In genomic region chr11:68872216-68873003, GRCh38 we compare ENCODE assay signal across 21 cellular contexts. TPM values are rescaled to one million over a fixed set of nuclear protein-coding genes. Genes with fewer than 3 reads are reported as not detected.
A peak's percentile ranks its signal among the peaks of the same experiment; 100 is the strongest.
DNase-seq lines count a peak whose midpoint lies in the region; ATAC-seq and TF ChIP-seq lines count a peak whose summit lies in the region.
"Had no signal": no experiment of that assay in that cellular context is flagged by ENCODE, and none has a peak within 500 bp of the region (broad histone marks: within the 10 kb centered on the region; RNA-seq: fewer than 3 reads in every experiment).

No MANE protein-coding gene starts in this region.

- H2AFZ ChIP-seq in GM23248 (no peak overlapping the region), mesenchymal stem cell (ENCODE audit: low read depth, low read length) (no peak overlapping the region)
- H2AFZ ChIP-seq: PC-9 had no signal

- H3K36me3 ChIP-seq in A673 (ENCODE audit: insufficient read depth, low read length, poor library complexity, severe bottlenecking) (no peaks in the 10 kb centered on the region), GM23248 (ENCODE audit: low read depth) (no peaks in the 10 kb centered on the region), mesenchymal stem cell (ENCODE audit: control insufficient read depth in 1 of 2, insufficient read depth in 2 of 2, low read depth in 1 of 2, low read length in 2 of 2) (no peaks in the 10 kb centered on the region)
- H3K36me3 ChIP-seq: SJSA1 had no signal

- H3K9me3 ChIP-seq in A673 (ENCODE audit: low read depth, low read length, poor library complexity, severe bottlenecking) = no peaks in the 10 kb centered on the region
- no peaks in the 10 kb centered on the region for H3K9me3 ChIP-seq in GM23248 (ENCODE audit: low read depth)
- H3K9me3 ChIP-seq in mesenchymal stem cell (ENCODE audit: control insufficient read depth, low read length) = no peaks in the 10 kb centered on the region
- H3K9me3 ChIP-seq: Caco-2, SJSA1, testis had no signal

- no peak overlapping the region for H3K4me3 Mint-ChIP-seq in activated T-cell treated with anti-CD3 and anti-CD28 coated beads, Interleukin-2, amount 50 U/mL, for 4 hours
- H3K4me3 Mint-ChIP-seq: activated CD4-positive, alpha-beta memory T cell treated with anti-CD3 and anti-CD28 coated beads for 36 hours; activated naive CD4-positive, alpha-beta T cell treated with anti-CD3 and anti-CD28 coated beads for 36 hours; T-helper 17 cell had no signal

- no peak overlapping the region for H3K23ac ChIP-seq in mesenchymal stem cell (ENCODE audit: low read length in 2 of 2)

- H3K4me1 ChIP-seq in A673 (ENCODE audit: insufficient read depth, low read length, poor library complexity, severe bottlenecking) (peaks cover 3% of the 10 kb centered on the region), GM23248 (ENCODE audit: insufficient read depth) (no peaks in the 10 kb centered on the region), mesenchymal stem cell (ENCODE audit: control insufficient read depth, insufficient read depth, low read depth, low read length) (no peaks in the 10 kb centered on the region)
- H3K4me1 ChIP-seq: Caco-2 had no signal

- H3K4me3 ChIP-seq in A673 (ENCODE audit: low read depth, low read length, poor library complexity, severe bottlenecking) (no peak overlapping the region), GM23248 (no peak overlapping the region), cardiac fibroblast (replicated peaks in 1 of 2; ENCODE audit: low read depth in 2 of 2, low read length in 2 of 2) (no peak overlapping the region), mesenchymal stem cell (ENCODE audit: insufficient read depth in 1 of 2, low read depth in 1 of 2, low read length in 2 of 2) (no peak overlapping the region)
- H3K4me3 ChIP-seq: dorsolateral prefrontal cortex, PC-9, SJSA1, testis had no signal

- no peaks in the 10 kb centered on the region for H3K9me2 ChIP-seq in GM23248 (ENCODE audit: insufficient read depth)

- 80 to 82% methylated on average over 12 of the region's 12 CpGs for WGBS in GM23248 (ENCODE audit: low coverage in 1 of 2, low lambda C conversion rate in 2 of 2, missing lambda C conversion rate in 2 of 2), 2 experiments
- 76% methylated on average over 12 of the region's 12 CpGs for WGBS in mesenchymal stem cell

- no peaks in the 10 kb centered on the region for H3K79me2 ChIP-seq in GM23248 (ENCODE audit: insufficient read depth)

- H3K9ac ChIP-seq in GM23248 (no peak overlapping the region), mesenchymal stem cell (ENCODE audit: low read length) (no peak overlapping the region)

- no peaks in the 10 kb centered on the region for H4K20me1 ChIP-seq in GM23248 (ENCODE audit: insufficient read depth)

- no peak overlapping the region for H3K27ac ChIP-seq in A673 (ENCODE audit: low read depth, low read length, poor library complexity, severe bottlenecking)
- no peak overlapping the region for H3K27ac ChIP-seq in GM23248
- H3K27ac ChIP-seq in mesenchymal stem cell (ENCODE audit: low read length, poor library complexity, severe bottlenecking) = no peak overlapping the region
- H3K27ac ChIP-seq: dorsolateral prefrontal cortex, PC-9, SJSA1, testis had no signal

- H2AK5ac ChIP-seq in mesenchymal stem cell (ENCODE audit: low read length, severe bottlenecking) = no peak overlapping the region

- no peaks in the 10 kb centered on the region for H3K9me3 Mint-ChIP-seq in activated T-cell treated with anti-CD3 and anti-CD28 coated beads, Interleukin-2, amount 50 U/mL, for 4 hours
- H3K9me3 Mint-ChIP-seq: activated CD4-positive, alpha-beta memory T cell treated with anti-CD3 and anti-CD28 coated beads for 36 hours; activated naive CD4-positive, alpha-beta T cell treated with anti-CD3 and anti-CD28 coated beads for 36 hours had no signal

- no peak overlapping the region for H4K91ac ChIP-seq in mesenchymal stem cell (ENCODE audit: low read length)

- no peak overlapping the region for H2BK120ac ChIP-seq in mesenchymal stem cell (ENCODE audit: low read depth, low read length)

- no peak overlapping the region for H2BK5ac ChIP-seq in mesenchymal stem cell (ENCODE audit: low read depth, low read length, poor library complexity, severe bottlenecking)

- POLR2A ChIA-PET in A673 (lab: Charles Lee; ENCODE audit: low non-redundant PET) = interaction anchor here (0.6 kb wide), 1 partner anchor 306 kb away, joined by 3 read pairs; no protein-coding TSS in a partner anchor

- DNase-seq in A673 (ENCODE audit: low spot score) (peak; percentile 27), GM23248 (peak; percentile 40), cardiac fibroblast (ENCODE audit: low read depth in 2 of 2) (peak; percentile 18 to 71), mesenchymal stem cell (peak; percentile 70), Kasumi-1 (lab: John Stamatoyannopoulos, UW) (no peak), omental fat pad (ENCODE audit: low spot score) (no peak)
- no peak for DNase-seq in activated T-cell treated with anti-CD3 and anti-CD28 coated beads, Interleukin-2, amount 50 U/mL, for 4 hours
- DNase-seq: activated CD4-positive, alpha-beta memory T cell treated with anti-CD3 and anti-CD28 coated beads for 36 hours; activated naive CD4-positive, alpha-beta T cell treated with anti-CD3 and anti-CD28 coated beads for 36 hours; activated T-cell treated with anti-CD3 and anti-CD28 coated beads, Interleukin-2, amount 50 U/mL, for 1 hour; Caco-2; dorsolateral prefrontal cortex; Karpas-422; NCI-H2171; NCI-H774; T-helper 17 cell; testis had no signal

- TF ChIP-seq CTCF in A673 (conservative IDR thresholded peaks at IDR 0.05; ENCODE audit: low read depth, low read length) = no peak
- TF ChIP-seq CTCF in cardiac fibroblast (IDR thresholded peaks at IDR 0.05; ENCODE audit: low read depth, low read length) = no peak
- no peak for TF ChIP-seq CTCF in omental fat pad (IDR thresholded peaks at IDR 0.05)

- peak overlapping the region in 1 of 2 experiments; percentile 38 for H3K18ac ChIP-seq in mesenchymal stem cell (ENCODE audit: low read depth in 1 of 2, low read length in 2 of 2)

- H3K79me1 ChIP-seq in mesenchymal stem cell (replicated peaks; ENCODE audit: low read length, poor library complexity, severe bottlenecking) = no peaks in the 10 kb centered on the region

- H3K27me3 ChIP-seq in A673 (replicated peaks; ENCODE audit: insufficient read depth, low read depth, low read length, poor library complexity) (no peaks in the 10 kb centered on the region), GM23248 (replicated peaks; ENCODE audit: insufficient read depth) (no peaks in the 10 kb centered on the region), mesenchymal stem cell (ENCODE audit: control insufficient read depth in 1 of 2, insufficient read depth in 1 of 2, low read length in 2 of 2) (peaks cover 16 to 43% of the 10 kb centered on the region in 2 experiments)
- H3K27me3 ChIP-seq: dorsolateral prefrontal cortex, SJSA1, testis had no signal

- in situ Hi-C loops in GM23248 (cut with MboI) = no loop called here

- H3K36me3 Mint-ChIP-seq in activated T-cell treated with anti-CD3 and anti-CD28 coated beads, Interleukin-2, amount 50 U/mL, for 4 hours (ENCODE audit: insufficient read depth) = peaks cover 5% of the 10 kb centered on the region
- H3K36me3 Mint-ChIP-seq: activated CD4-positive, alpha-beta memory T cell treated with anti-CD3 and anti-CD28 coated beads for 36 hours had no signal

- H4K8ac ChIP-seq in mesenchymal stem cell (ENCODE audit: low read length) = no peak overlapping the region

- no peak overlapping the region for H3K4me2 ChIP-seq in GM23248 (ENCODE audit: unreplicated experiment)
- no peak overlapping the region for H3K4me2 ChIP-seq in mesenchymal stem cell (ENCODE audit: low read length, poor library complexity, severe bottlenecking)
- H3K4me2 ChIP-seq: PC-9 had no signal

- no peak overlapping the region for H2BK15ac ChIP-seq in mesenchymal stem cell (ENCODE audit: low read depth, poor library complexity, severe bottlenecking)

- H2BK12ac ChIP-seq in mesenchymal stem cell (ENCODE audit: low read length in 2 of 2) = no peak overlapping the region

- peaks cover 10% of the 10 kb centered on the region for H3K4me1 Mint-ChIP-seq in activated T-cell treated with anti-CD3 and anti-CD28 coated beads, Interleukin-2, amount 50 U/mL, for 4 hours (ENCODE audit: low read depth)

- peaks cover 24% of the 10 kb centered on the region for H3K27me3 Mint-ChIP-seq in activated T-cell treated with anti-CD3 and anti-CD28 coated beads, Interleukin-2, amount 50 U/mL, for 4 hours (ENCODE audit: low read depth)

- no TSS peak for BruUV-seq in A673 (replicated peaks; lab: Mats Ljungman, UMichigan)

- no peak for ATAC-seq in omental fat pad (ENCODE audit: low FRiP score)
- ATAC-seq in GM21381 (IDR thresholded peaks at IDR 0.05; ENCODE audit: unreplicated experiment) = no peak
- no peak for ATAC-seq in activated T-cell treated with anti-CD3 and anti-CD28 coated beads, Interleukin-2, amount 50 U/mL, for 4 hours
- ATAC-seq: left lobe of liver, T-helper 17 cell had no signal

- no peaks in the 10 kb centered on the region for H3F3A ChIP-seq in GM23248 (ENCODE audit: insufficient read depth)

- CTCF ChIA-PET in A673 (lab: Charles Lee) = no interaction called here

- no peak overlapping the region for H3K4ac ChIP-seq in mesenchymal stem cell (ENCODE audit: low read depth in 1 of 2, low read length in 2 of 2)

- intact Hi-C loops in A673 (cut with micrococcal nuclease; ENCODE audit: unreplicated experiment) = no loop called here

- no peak overlapping the region for H3K14ac ChIP-seq in mesenchymal stem cell (ENCODE audit: low read length in 2 of 2)

RNA-seq across cellular contexts. Expression of gene CPT1A, which starts 30.7 kb away (rescaled TPM):
- 15.5 TPM in 2 replicates for total RNA-seq in A673 (2021)
- total RNA-seq in GM23248 (2014; rRNA removed; shearing (Covaris generic)) = 20.1 and 23.6 TPM in 2 replicates
- 9.5 and 9.6 TPM in 2 replicates for polyA plus RNA-seq in GM23248 (2016; fragmentation: Nextera tagmentation; extraction: Ambion mirVana)
- polyA plus RNA-seq in mesenchymal stem cell (2013, experiment 1 of 2) = 28.4 TPM
- 27.0 TPM for polyA plus RNA-seq in mesenchymal stem cell (2013, experiment 2 of 2)
- 10 to 100 TPM; 36.1 to 54.9 (median 48.2) TPM for total RNA-seq in omental fat pad
- total RNA-seq in activated T-cell treated with anti-CD3 and anti-CD28 coated beads, Interleukin-2, amount 50 U/mL, for 4 hours = 10 to 100 TPM; 12.3 to 15.8 (median 14.2) TPM

RNA-seq across cellular contexts. Expression of gene MRPL21, which starts 31.2 kb away (rescaled TPM):
- total RNA-seq in A673 (2021) = 126 and 138 TPM in 2 replicates
- total RNA-seq in GM23248 (2014; rRNA removed; shearing (Covaris generic)) = 22.6 and 45.0 TPM in 2 replicates
- polyA plus RNA-seq in GM23248 (2016; fragmentation: Nextera tagmentation; extraction: Ambion mirVana) = 122 and 126 TPM in 2 replicates
- polyA plus RNA-seq in mesenchymal stem cell (2013, experiment 1 of 2) = 71.6 TPM
- 69.8 TPM for polyA plus RNA-seq in mesenchymal stem cell (2013, experiment 2 of 2)
- total RNA-seq in omental fat pad = 10 to 100 TPM; 31.8 to 57.5 (median 39.1) TPM
- total RNA-seq in activated T-cell treated with anti-CD3 and anti-CD28 coated beads, Interleukin-2, amount 50 U/mL, for 4 hours = 100 to 1,000 TPM; 106 to 130 (median 122) TPM

RNA-seq across cellular contexts. Expression of gene IGHMBP2, which starts 31.3 kb away (rescaled TPM):
- total RNA-seq in A673 (2021) (48.7 and 49.9 TPM in 2 replicates), omental fat pad (10 to 100 TPM in 3 of 4 donors, 1 to 10 TPM in 1; 8.7 to 23.4 (median 13.8) TPM)
- 5.2 and 5.8 TPM in 2 replicates for total RNA-seq in GM23248 (2014; rRNA removed; shearing (Covaris generic))
- polyA plus RNA-seq in GM23248 (2016; fragmentation: Nextera tagmentation; extraction: Ambion mirVana) = 7.2 and 9.3 TPM in 2 replicates
- 5.9 TPM for polyA plus RNA-seq in mesenchymal stem cell (2013, experiment 1 of 2)
- polyA plus RNA-seq in mesenchymal stem cell (2013, experiment 2 of 2) = 5.1 TPM
- 10 to 100 TPM; 26.6 to 34.0 (median 29.6) TPM for total RNA-seq in activated T-cell treated with anti-CD3 and anti-CD28 coated beads, Interleukin-2, amount 50 U/mL, for 4 hours

Comparison
In these comparisons a context has a peak if more than half of its experiments do, and no peak if none do; other contexts are left out.
1. DNase-seq: peak in A673 (single experiment), GM23248 (single experiment), cardiac fibroblast (2 of 2) and mesenchymal stem cell (single experiment); none in Kasumi-1 (0 of 2), omental fat pad (single experiment) and activated T-cell treated with anti-CD3 and anti-CD28 coated beads, Interleukin-2, amount 50 U/mL, for 4 hours (single experiment).